ENCODE assay signal across 8 cellular contexts in genomic region chr3:155871746-155872158, GRCh38. TPM values are rescaled to one million over a fixed set of nuclear protein-coding genes. Genes with fewer than 3 reads are reported as not detected.
A peak's percentile ranks its signal among the peaks of the same experiment; 100 is the strongest.
DNase-seq lines count a peak whose midpoint lies in the region; ATAC-seq and TF ChIP-seq lines count a peak whose summit lies in the region.

No MANE protein-coding gene starts in this region.

- no peaks in the 10 kb centered on the region for H3K36me3 ChIP-seq in body of pancreas (replicated peaks in 1 of 2; ENCODE audit: insufficient read depth in 1 of 2, low read depth in 2 of 2)
- no peaks in the 10 kb centered on the region for H3K36me3 ChIP-seq in mesendoderm (ENCODE audit: control insufficient read depth, insufficient read depth, low read length)

- no peaks in the 10 kb centered on the region for H3K79me1 ChIP-seq in mesendoderm (ENCODE audit: low read length)

- H3K4me2 ChIP-seq in mesendoderm (ENCODE audit: low read length), result peak overlapping the region; percentile 60

- peak overlapping the region; percentile 82 for H3K9ac ChIP-seq in mesendoderm (ENCODE audit: low read length)

- intact Hi-C loops in body of pancreas (cut with DNase I), result no loop called here

- peak overlapping the region; percentile 86 for H3K23ac ChIP-seq in mesendoderm (ENCODE audit: low read length)

- DNase-seq in 8988T (peak; percentile 32), body of pancreas (no peak), mesendoderm (no peak), HPDE6-E6E7 (ENCODE audit: extremely low spot score) (no peak), DMS153 treated with DMSO at 0.1 percent for 48 hours (lab: John Stamatoyannopoulos, UW; ENCODE audit: unreplicated experiment) (no peak)

- TF ChIP-seq POLR2A in body of pancreas (IDR thresholded peaks at IDR 0.05), result no peak

- H3K27ac ChIP-seq in body of pancreas (peak overlapping the region; percentile 88 to 98 (median 96)), mesendoderm (ENCODE audit: low read depth, low read length) (no peak overlapping the region)

- H4K8ac ChIP-seq in mesendoderm (ENCODE audit: low read depth, low read length), result no peak overlapping the region

- H3K18ac ChIP-seq in mesendoderm (ENCODE audit: low read length), result no peak overlapping the region

- peak overlapping the region; percentile 100 for H3K56ac ChIP-seq in mesendoderm (ENCODE audit: low read length)

- H2BK15ac ChIP-seq in mesendoderm (replicated peaks; ENCODE audit: low read depth), result no peak overlapping the region

- H3K79me2 ChIP-seq in mesendoderm (ENCODE audit: control insufficient read depth, insufficient read depth, low read length), result peaks cover 45% of the 10 kb centered on the region

- ATAC-seq in GM18868 (IDR thresholded peaks at IDR 0.05; ENCODE audit: unreplicated experiment) (peak; percentile 0), HG03520 (IDR thresholded peaks at IDR 0.05; ENCODE audit: unreplicated experiment) (peak; percentile 2), body of pancreas (no peak), esophagus mucosa (no peak)

- no peaks in the 10 kb centered on the region for H3K9me3 ChIP-seq in body of pancreas

- no peak for TF ChIP-seq CTCF in body of pancreas (IDR thresholded peaks at IDR 0.05)

- no peak overlapping the region for H2BK5ac ChIP-seq in mesendoderm (ENCODE audit: low read length)

- H3K4me3 ChIP-seq in body of pancreas, result peak overlapping the region; percentile 74 to 97
- H3K4me3 ChIP-seq in mesendoderm (ENCODE audit: low read length), result peak overlapping the region; percentile 63

- H4K5ac ChIP-seq in mesendoderm (ENCODE audit: low read length), result no peak overlapping the region

- no peak overlapping the region for H2AK5ac ChIP-seq in mesendoderm (ENCODE audit: low read length)

- 0 to 1% methylated on average over 19 of the region's 19 CpGs for WGBS in body of pancreas, 2 donors
- WGBS in mesendoderm (ENCODE audit: extremely low coverage, insufficient coverage, low lambda C conversion rate), result no CpG with 5 or more reads among the region's 19 CpGs

- H2BK120ac ChIP-seq in mesendoderm (ENCODE audit: low read depth, low read length), result no peak overlapping the region

- H3K4me1 ChIP-seq in body of pancreas (peaks cover 29% of the 10 kb centered on the region), mesendoderm (ENCODE audit: control insufficient read depth, low read depth, low read length) (no peaks in the 10 kb centered on the region)

- H3K27me3 ChIP-seq in body of pancreas (no peaks in the 10 kb centered on the region), mesendoderm (ENCODE audit: insufficient read depth, low read length, poor library complexity) (no peaks in the 10 kb centered on the region)

- H3K4ac ChIP-seq in mesendoderm (ENCODE audit: low read depth, low read length), result no peak overlapping the region

RNA-seq across cellular contexts. Expression of gene GMPS, which starts 1.3 kb away (rescaled TPM):
- 10 to 100 TPM; 18.5 to 20.2 TPM for total RNA-seq in body of pancreas
- 121 TPM for polyA plus RNA-seq in mesendoderm (2013, experiment 1 of 2)
- polyA plus RNA-seq in mesendoderm (2013, experiment 2 of 2), result 120 TPM
- 41.6 TPM for total RNA-seq in esophagus mucosa

RNA-seq across cellular contexts. Expression of gene SLC33A1, which starts 17.5 kb away (rescaled TPM):
- total RNA-seq in body of pancreas (10 to 100 TPM; 40.0 to 42.2 TPM), esophagus mucosa (11.8 TPM)
- polyA plus RNA-seq in mesendoderm (2013, experiment 1 of 2), result 15.6 TPM
- 15.5 TPM for polyA plus RNA-seq in mesendoderm (2013, experiment 2 of 2)

Comparison
In these comparisons a context has a peak if more than half of its experiments do, and no peak if none do; other contexts are left out.
1. ATAC-seq: peak in GM18868 (single experiment) and HG03520 (single experiment); none in body of pancreas (single experiment) and esophagus mucosa (single experiment).